Comparison of ENCODE assay signal across 24 cellular contexts in genomic region chr15:65344909-65345275, GRCh38. TPM values are rescaled to one million over a fixed set of nuclear protein-coding genes. Genes with fewer than 3 reads are reported as not detected.
"Had no signal": no experiment of that assay in that cellular context is flagged by ENCODE, and none has a peak within 500 bp of the region (broad histone marks: within the 10 kb centered on the region; RNA-seq: fewer than 3 reads in every experiment).

No MANE protein-coding gene starts in this region.

- ATAC-seq: activated CD4-positive, alpha-beta T cell treated with anti-CD3 and anti-CD28 coated beads for 36 hours; activated T-helper 17 cell treated with anti-CD3 and anti-CD28 coated beads, Interleukin-2, amount 50 U/mL, for 72 hours; upper lobe of right lung had no signal

- H3K27me3 ChIP-seq: colonic mucosa, right atrium auricular region, testis, upper lobe of right lung had no signal

- H3K27me3 Mint-ChIP-seq: brain, progenitor cell of endocrine pancreas had no signal

- H3K27ac Mint-ChIP-seq: activated CD4-positive, alpha-beta T cell treated with anti-CD3 and anti-CD28 coated beads for 36 hours; activated T-helper 17 cell treated with anti-CD3 and anti-CD28 coated beads, Interleukin-2, amount 50 U/mL, for 72 hours; progenitor cell of endocrine pancreas; stimulated activated naive CD8-positive, alpha-beta T cell treated with anti-CD3 and anti-CD28 coated beads, Interleukin-15, Interleukin-2, amounts not matched to agents 100 ng/mL and 50 ng/mL, for 24 hours had no signal

- H3K4me1 Mint-ChIP-seq: activated CD4-positive, alpha-beta T cell treated with anti-CD3 and anti-CD28 coated beads for 36 hours; activated T-helper 17 cell treated with anti-CD3 and anti-CD28 coated beads, Interleukin-2, amount 50 U/mL, for 72 hours had no signal

- H3K36me3 ChIP-seq: colonic mucosa, right atrium auricular region, upper lobe of right lung had no signal

- H3K4me3 ChIP-seq: colonic mucosa, lung, right atrium auricular region, testis, upper lobe of right lung had no signal

- H3K9me3 Mint-ChIP-seq: activated T-helper 17 cell treated with anti-CD3 and anti-CD28 coated beads, Interleukin-2, amount 50 U/mL, for 72 hours; brain; neural crest cell; stimulated activated naive CD8-positive, alpha-beta T cell treated with anti-CD3 and anti-CD28 coated beads, Interleukin-15, Interleukin-2, amounts not matched to agents 100 ng/mL and 50 ng/mL, for 24 hours had no signal

- H3K4me1 ChIP-seq: colonic mucosa, right atrium auricular region, upper lobe of right lung had no signal

- DNase-seq: activated CD4-positive, alpha-beta T cell treated with anti-CD3 and anti-CD28 coated beads for 36 hours; activated CD4-positive, alpha-beta T cell treated with anti-CD3 and anti-CD28 coated beads, Interleukin-2, amount 50 U/mL, for 48 hours; activated naive CD4-positive, alpha-beta T cell; anterior cingulate cortex; central memory CD4-positive, alpha-beta T cell; colonic mucosa; hippocampal formation; stimulated activated CD4-positive, alpha-beta T cell treated with anti-CD3 and anti-CD28 coated beads, Interleukin-15, amount 100 ng/mL, for 24 hours; stimulated activated CD4-positive, alpha-beta T cell treated with anti-CD3 and anti-CD28 coated beads, Interleukin-2, amount 100 ng/mL, for 48 hours; upper lobe of right lung had no signal

- H3K27ac ChIP-seq: colonic mucosa, right atrium auricular region, testis, upper lobe of right lung had no signal

- H3K9me3 ChIP-seq: colonic mucosa, right atrium auricular region, testis, upper lobe of right lung had no signal

- H3K4me3 Mint-ChIP-seq: activated CD4-positive, alpha-beta T cell treated with anti-CD3 and anti-CD28 coated beads for 36 hours; activated T-helper 17 cell treated with anti-CD3 and anti-CD28 coated beads, Interleukin-2, amount 50 U/mL, for 72 hours; brain; neural crest cell; stimulated activated naive CD8-positive, alpha-beta T cell treated with anti-CD3 and anti-CD28 coated beads, Interleukin-15, Interleukin-2, amounts not matched to agents 100 ng/mL and 50 ng/mL, for 24 hours had no signal

RNA-seq across cellular contexts. Expression of gene IGDCC3, which starts 32.9 kb away (rescaled TPM):
- total RNA-seq: activated CD4-positive, alpha-beta T cell treated with anti-CD3 and anti-CD28 coated beads for 36 hours; activated T-helper 17 cell treated with anti-CD3 and anti-CD28 coated beads, Interleukin-2, amount 50 U/mL, for 72 hours; osteoblast; right atrium auricular region; T-helper 2 cell treated with Interferon-gamma antibody and Interleukin-4, amounts not matched to agents 100 ng/mL and 5 ng/mL, for 36 hours; upper lobe of right lung had no signal
- polyA plus RNA-seq: lung had no signal

RNA-seq across cellular contexts. Expression of gene RNU5B-1, which starts 40.4 kb away (rescaled TPM):
- total RNA-seq: activated CD4-positive, alpha-beta T cell treated with anti-CD3 and anti-CD28 coated beads for 36 hours; glomerular endothelial cell; left colon; osteoblast; right atrium auricular region; skeletal muscle tissue; T-helper 2 cell treated with Interferon-gamma antibody and Interleukin-4, amounts not matched to agents 100 ng/mL and 5 ng/mL, for 36 hours; testis had no signal
- polyA plus RNA-seq: esophagus, lung had no signal

RNA-seq across cellular contexts. Expression of gene RNU5A-1, which starts 49.0 kb away (rescaled TPM):
- total RNA-seq: activated CD4-positive, alpha-beta T cell treated with anti-CD3 and anti-CD28 coated beads for 36 hours; activated T-helper 17 cell treated with anti-CD3 and anti-CD28 coated beads, Interleukin-2, amount 50 U/mL, for 72 hours; colonic mucosa; glomerular endothelial cell; left colon; lung; neural crest cell; osteoblast; progenitor cell of endocrine pancreas; right atrium auricular region; skeletal muscle tissue; T-helper 2 cell treated with Interferon-gamma antibody and Interleukin-4, amounts not matched to agents 100 ng/mL and 5 ng/mL, for 36 hours; testis; upper lobe of right lung had no signal
- polyA plus RNA-seq: esophagus, lung had no signal
